In the genomic region with DNA sequence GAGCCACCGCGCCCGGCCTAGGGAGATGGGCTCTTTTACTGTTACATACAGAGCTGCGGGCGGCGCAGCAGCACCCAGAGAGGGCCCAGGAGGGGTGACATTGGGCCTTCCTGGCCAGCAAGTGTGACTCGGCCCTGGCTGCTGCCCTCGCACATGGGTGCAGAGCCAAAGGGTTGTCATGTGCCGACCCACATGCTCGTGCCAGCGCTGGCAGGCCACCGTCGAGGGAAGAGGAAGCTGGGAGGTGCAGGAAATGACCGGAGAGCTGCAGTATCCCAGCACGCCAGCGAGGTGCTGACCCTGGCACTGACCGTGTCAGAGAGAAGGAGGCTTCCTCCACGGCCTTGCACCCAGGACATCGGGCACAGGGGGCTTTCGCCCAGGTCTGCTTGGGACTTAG, we compare ENCODE assay signal across 26 cellular contexts. TPM values are rescaled to one million over a fixed set of nuclear protein-coding genes. Genes with fewer than 3 reads are reported as not detected.
DNase-seq lines count a peak whose midpoint lies in the region; ATAC-seq, FAIRE-seq and TF ChIP-seq lines count a peak whose summit lies in the region.
"Had no signal": no experiment of that assay in that cellular context is flagged by ENCODE, and none has a peak within 500 bp of the region (broad histone marks: within the 10 kb centered on the region; RNA-seq: fewer than 3 reads in every experiment).

No MANE protein-coding gene starts in this region.

- FAIRE-seq in GM12891 (lab: Jason Lieb, UNC) (no peak), kidney (lab: Jason Lieb, UNC) (no peak)
- FAIRE-seq: astrocyte, islet of Langerhans, urothelium cell line had no signal

- no peak overlapping the region for H3K27ac Mint-ChIP-seq in chondrocyte (ENCODE audit: unreplicated experiment)
- H3K27ac Mint-ChIP-seq: activated CD8-positive, alpha-beta T cell treated with anti-CD3 and anti-CD28 coated beads for 36 hours; activated naive CD8-positive, alpha-beta T cell treated with anti-CD3 and anti-CD28 coated beads, Interleukin-2, amount 10 ng/mL, durations not matched to agents 7 days and 5 days; activated T-helper 2 cell treated with anti-CD3 and anti-CD28 coated beads, Interferon-gamma antibody, Interleukin-2, Interleukin-4, amounts not matched to agents 10 μg/mL and 5 μg/mL and 100 μg/mL, durations not matched to agents 14 hours and 24 hours and 36 hours; IgD-negative memory B cell; nephron progenitor cell had no signal

- H3K36me3 Mint-ChIP-seq in chondrocyte (ENCODE audit: low read depth), result peaks cover 3% of the 10 kb centered on the region
- H3K36me3 Mint-ChIP-seq: activated naive CD8-positive, alpha-beta T cell treated with anti-CD3 and anti-CD28 coated beads, Interleukin-2, amount 10 ng/mL, durations not matched to agents 7 days and 5 days had no signal

- H3K27ac ChIP-seq in kidney (ENCODE audit: low read depth in 2 of 2, low read length in 2 of 2) (no peak overlapping the region), psoas muscle (peak overlapping the region; percentile 60)
- H3K27ac ChIP-seq: C4-2B, lower lobe of right lung, parathyroid adenoma, testis had no signal

- H3K36me3 ChIP-seq in kidney (ENCODE audit: control insufficient read depth in 1 of 2, insufficient read depth in 2 of 2, low read length in 2 of 2) (peaks cover 3 to 4% of the 10 kb centered on the region in 2 donors), psoas muscle (ENCODE audit: insufficient read depth in 1 of 2, low read depth in 1 of 2) (peaks cover 0 to 8% of the 10 kb centered on the region in 2 donors)

- no peak overlapping the region for H3K4me3 ChIP-seq in kidney (ENCODE audit: low read length in 2 of 2)
- H3K4me3 ChIP-seq in psoas muscle, result peak overlapping the region; percentile 28
- H3K4me3 ChIP-seq: lower lobe of right lung, testis had no signal

- WGBS in psoas muscle, 3 donors, result 35 to 49% (median 37%) methylated on average over 19 to 20 of the region's 20 CpGs

- H3K9me3 Mint-ChIP-seq in chondrocyte (ENCODE audit: low read depth), result no peaks in the 10 kb centered on the region
- H3K9me3 Mint-ChIP-seq: activated CD8-positive, alpha-beta T cell treated with anti-CD3 and anti-CD28 coated beads for 36 hours; activated naive CD8-positive, alpha-beta T cell treated with anti-CD3 and anti-CD28 coated beads, Interleukin-2, amount 10 ng/mL, durations not matched to agents 7 days and 5 days; activated T-helper 2 cell treated with anti-CD3 and anti-CD28 coated beads, Interferon-gamma antibody, Interleukin-2, Interleukin-4, amounts not matched to agents 10 μg/mL and 5 μg/mL and 100 μg/mL, durations not matched to agents 14 hours and 24 hours and 36 hours; IgD-negative memory B cell; nephron progenitor cell had no signal

- H3K9ac ChIP-seq in kidney (ENCODE audit: low read length in 2 of 2), result no peak overlapping the region
- H3K9ac ChIP-seq: parathyroid adenoma had no signal

- H3K9me3 ChIP-seq in kidney (ENCODE audit: control insufficient read depth in 1 of 2, low read length in 2 of 2), result no peaks in the 10 kb centered on the region
- no peaks in the 10 kb centered on the region for H3K9me3 ChIP-seq in psoas muscle
- H3K9me3 ChIP-seq: lower lobe of right lung, testis had no signal

- TF ChIP-seq CTCF in chondrocyte (IDR thresholded peaks at IDR 0.05) (no peak), kidney (IDR thresholded peaks at IDR 0.05; ENCODE audit: borderline replicate concordance, extremely low read depth, insufficient read depth) (no peak), psoas muscle (IDR thresholded peaks at IDR 0.05) (no peak)

- no peaks in the 10 kb centered on the region for H3K27me3 Mint-ChIP-seq in chondrocyte (ENCODE audit: low read depth)
- H3K27me3 Mint-ChIP-seq: activated CD8-positive, alpha-beta T cell treated with anti-CD3 and anti-CD28 coated beads for 36 hours; activated naive CD8-positive, alpha-beta T cell treated with anti-CD3 and anti-CD28 coated beads, Interleukin-2, amount 10 ng/mL, durations not matched to agents 7 days and 5 days had no signal

- no peaks in the 10 kb centered on the region for H3K27me3 ChIP-seq in psoas muscle (ENCODE audit: insufficient read depth in 3 of 3, low read length in 2 of 3)
- H3K27me3 ChIP-seq: testis had no signal

- peaks cover 0 to 5% of the 10 kb centered on the region in 2 donors for H3K4me1 ChIP-seq in kidney (ENCODE audit: control insufficient read depth in 1 of 2, insufficient read depth in 1 of 2, low read depth in 1 of 2, low read length in 2 of 2)
- peaks cover 24% of the 10 kb centered on the region for H3K4me1 ChIP-seq in psoas muscle
- H3K4me1 ChIP-seq: parathyroid adenoma, testis had no signal

- ATAC-seq in psoas muscle (peak; percentile 75 to 84 (median 81)), HG03520 (IDR thresholded peaks at IDR 0.05; ENCODE audit: unreplicated experiment) (no peak)
- ATAC-seq: activated CD8-positive, alpha-beta T cell treated with anti-CD3 and anti-CD28 coated beads for 36 hours; lower lobe of right lung had no signal

- no peak overlapping the region for H3K4me3 Mint-ChIP-seq in chondrocyte (ENCODE audit: unreplicated experiment)
- H3K4me3 Mint-ChIP-seq: activated CD8-positive, alpha-beta T cell treated with anti-CD3 and anti-CD28 coated beads for 36 hours; activated naive CD8-positive, alpha-beta T cell treated with anti-CD3 and anti-CD28 coated beads, Interleukin-2, amount 10 ng/mL, durations not matched to agents 7 days and 5 days; IgD-negative memory B cell; nephron progenitor cell had no signal

- no peak for TF ChIP-seq POLR2A in GM12891 (IDR thresholded peaks at IDR 0.05; ENCODE audit: low read depth, low read length)

- intact Hi-C loops in kidney (cut with DNase I) (loop anchor here (10.0 kb wide), 2 partner anchors 152 to 542 kb away; no protein-coding TSS in a partner anchor), psoas muscle (cut with DNase I) (loop anchor here in 1 of 2 donors (10.0 kb wide), 2 partner anchors 452 to 672 kb away; no protein-coding TSS in a partner anchor)

- H3K4me1 Mint-ChIP-seq in chondrocyte (ENCODE audit: low read depth), result peaks cover under 1% of the 10 kb centered on the region

- DNase-seq in GM12891 (ENCODE audit: insufficient read length, low spot score) (peak; percentile 5), chondrocyte (ENCODE audit: low spot score) (peak; percentile 62), kidney (peak; percentile 76), psoas muscle (peak; percentile 73 to 91), AML-193 (lab: John Stamatoyannopoulos, UW) (no peak), medulla oblongata (ENCODE audit: extremely low spot score) (no peak)
- no peak for DNase-seq in activated CD8-positive, alpha-beta memory T cell treated with anti-CD3 and anti-CD28 coated beads, Interleukin-2, amount 50 U/mL, for 48 hours
- DNase-seq: activated CD8-positive, alpha-beta T cell treated with anti-CD3 and anti-CD28 coated beads for 36 hours; activated naive CD8-positive, alpha-beta T cell treated with anti-CD3 and anti-CD28 coated beads, Interleukin-2, amount 10 ng/mL, durations not matched to agents 7 days and 5 days; caudate nucleus; GOT3; lower lobe of right lung; NCI-H1092; NCI-H187 treated with DMSO at 0.1 percent for 48 hours; nephron progenitor cell; stimulated activated naive CD4-positive, alpha-beta T cell treated with Interleukin-2 at 50 U/mL for 16 hours; T-helper 2 cell; testis had no signal

TF ChIP-seq in GM12891, 5 proteins besides CTCF, POLR2A, EP300 and RAD21:
- TF ChIP-seq PAX5 (IDR thresholded peaks at IDR 0.05; ENCODE audit: insufficient read depth, low read length, severe bottlenecking) (no peak), POLR2AphosphoS5 (IDR thresholded peaks at IDR 0.05; ENCODE audit: low read depth, low read length) (no peak), SPI1 (IDR thresholded peaks at IDR 0.05; ENCODE audit: low read depth, low read length) (no peak), POU2F2 (IDR thresholded peaks at IDR 0.05; ENCODE audit: low read depth, low read length) (no peak), TAF1 (IDR thresholded peaks at IDR 0.05; ENCODE audit: low read depth, low read length) (no peak)
TF ChIP-seq in GM12891: peak in this region for 0.

RNA-seq across cellular contexts. Expression of a gene that starts 8.0 kb away (rescaled TPM):
- 9.1 TPM for polyA plus RNA-seq in GM12891 (2012; ENCODE audit: low read depth, missing spikeins)
- total RNA-seq in chondrocyte (22.8 to 32.5 TPM (median 27.0 TPM) in 3 replicates), kidney (28.0 TPM), psoas muscle (10 to 100 TPM; 12.0 to 23.7 (median 15.1) TPM)
- polyA plus RNA-seq in kidney (ENCODE audit: insufficient read depth, low read depth, low replicate concordance) (20.3 TPM), psoas muscle (10 to 100 TPM; 12.2 to 24.3 (median 20.5) TPM)

RNA-seq across cellular contexts. Expression of a gene that starts 53.4 kb away (rescaled TPM):
- polyA plus RNA-seq in GM12891 (2012; ENCODE audit: low read depth, missing spikeins), result 0.05 TPM
- total RNA-seq in chondrocyte (16.1 to 20.3 TPM (median 16.5 TPM) in 3 replicates), kidney (0.31 TPM), psoas muscle (under 1 TPM; 0.25 to 0.84 (median 0.61) TPM)
- polyA plus RNA-seq in kidney (ENCODE audit: insufficient read depth, low read depth, low replicate concordance) (0.39 TPM), psoas muscle (1 to 10 TPM in 2 of 3 donors, under 1 TPM in 1; 0.30 to 1.3 (median 1.2) TPM)
- polyA plus RNA-seq: IgD-negative memory B cell had no signal

Comparison
In these comparisons a context has a peak if more than half of its experiments do, and no peak if none do; other contexts are left out.
1. DNase-seq: peak in GM12891 (single experiment), chondrocyte (single experiment), kidney (single experiment) and psoas muscle (2 of 2); none in AML-193 (0 of 2), medulla oblongata (single experiment) and activated CD8-positive, alpha-beta memory T cell treated with anti-CD3 and anti-CD28 coated beads, Interleukin-2, amount 50 U/mL, for 48 hours (single experiment).